ENCODE assay signal across 8 cellular contexts in genomic region chr6:95576218-95576617, GRCh38. TPM values are rescaled to one million over a fixed set of nuclear protein-coding genes. Genes with fewer than 3 reads are reported as not detected.
DNase-seq lines count a peak whose midpoint lies in the region; ATAC-seq lines count a peak whose summit lies in the region.

No MANE protein-coding gene starts in this region.

- H3K4me1 ChIP-seq in iPS-20b (ENCODE audit: insufficient read depth, low read length) (peaks cover 3% of the 10 kb centered on the region; the same call in 1 of the 2 replicates), thymus (ENCODE audit: control insufficient read depth, insufficient read depth, low read length) (peaks cover 2% of the 10 kb centered on the region)

- peak overlapping the region; percentile 98 for H3K4me3 ChIP-seq in iPS-20b (ENCODE audit: low read length)
- H3K4me3 ChIP-seq in thymus (ENCODE audit: low read length) = peak overlapping the region; percentile 83

- H3K27ac ChIP-seq in iPS-20b (ENCODE audit: low read length) = no peak overlapping the region
- H3K27ac ChIP-seq in thymus (ENCODE audit: low read depth) = no peak overlapping the region

- H3K4me3 Mint-ChIP-seq in activated CD8-positive, alpha-beta memory T cell treated with anti-CD3 and anti-CD28 coated beads, Interleukin-2, amount 10 ng/mL, durations not matched to agents 7 days and 5 days = peak overlapping the region; percentile 97
- H3K4me3 Mint-ChIP-seq in activated CD4-positive, alpha-beta memory T cell treated with anti-CD3 and anti-CD28 coated beads for 36 hours = peak overlapping the region; percentile 90

- POLR2A ChIA-PET in activated CD4-positive, alpha-beta memory T cell treated with anti-CD3 and anti-CD28 coated beads for 36 hours (lab: Charles Lee) = no interaction called here

- H3K9me3 ChIP-seq in iPS-20b (ENCODE audit: insufficient read depth, low read depth, low read length) (no peaks in the 10 kb centered on the region; the same call in 1 of the 2 replicates), thymus (ENCODE audit: control insufficient read depth) (no peaks in the 10 kb centered on the region)

- H3K27me3 ChIP-seq in iPS-20b (ENCODE audit: insufficient read depth, low read length) = no peaks in the 10 kb centered on the region
- no peaks in the 10 kb centered on the region for H3K27me3 ChIP-seq in thymus (ENCODE audit: control insufficient read depth, insufficient read depth)

- no peaks in the 10 kb centered on the region for H3K27me3 Mint-ChIP-seq in activated CD8-positive, alpha-beta memory T cell treated with anti-CD3 and anti-CD28 coated beads, Interleukin-2, amount 10 ng/mL, durations not matched to agents 7 days and 5 days
- no peaks in the 10 kb centered on the region for H3K27me3 Mint-ChIP-seq in activated CD4-positive, alpha-beta memory T cell treated with anti-CD3 and anti-CD28 coated beads for 36 hours

- 4% methylated on average over 4 of the region's 4 CpGs for WGBS in thymus

- H3K9ac ChIP-seq in iPS-20b (ENCODE audit: low read depth, low read length) = peak overlapping the region; percentile 90; the same call in 1 of the 2 replicates

- CTCF ChIA-PET in activated CD8-positive, alpha-beta memory T cell treated with anti-CD3 and anti-CD28 coated beads, Interleukin-2, amount 10 ng/mL, durations not matched to agents 7 days and 5 days (lab: Charles Lee) = no interaction called here
- CTCF ChIA-PET in activated CD4-positive, alpha-beta memory T cell treated with anti-CD3 and anti-CD28 coated beads for 36 hours (lab: Charles Lee) = no interaction called here

- ATAC-seq in activated CD8-positive, alpha-beta memory T cell treated with anti-CD3 and anti-CD28 coated beads, Interleukin-2, amount 10 ng/mL, durations not matched to agents 7 days and 5 days = no peak

- no peak for DNase-seq in activated CD8-positive, alpha-beta memory T cell treated with anti-CD3 and anti-CD28 coated beads, Interleukin-2, amount 10 ng/mL, durations not matched to agents 7 days and 5 days
- no peak for DNase-seq in activated CD8-positive, alpha-beta memory T cell treated with anti-CD3 and anti-CD28 coated beads for 24 hours
- DNase-seq in activated CD4-positive, alpha-beta memory T cell treated with anti-CD3 and anti-CD28 coated beads for 36 hours = no peak
- DNase-seq in HK-2 (ENCODE audit: unreplicated experiment) = no peak
- DNase-seq in AG08395 (ENCODE audit: low spot score) = no peak
- no peak for DNase-seq in NK-92 (lab: John Stamatoyannopoulos, UW; ENCODE audit: unreplicated experiment)

- peaks cover 12% of the 10 kb centered on the region for H3K36me3 Mint-ChIP-seq in activated CD8-positive, alpha-beta memory T cell treated with anti-CD3 and anti-CD28 coated beads, Interleukin-2, amount 10 ng/mL, durations not matched to agents 7 days and 5 days
- peaks cover 3% of the 10 kb centered on the region for H3K36me3 Mint-ChIP-seq in activated CD4-positive, alpha-beta memory T cell treated with anti-CD3 and anti-CD28 coated beads for 36 hours

- no peaks in the 10 kb centered on the region for H3K9me3 Mint-ChIP-seq in activated CD8-positive, alpha-beta memory T cell treated with anti-CD3 and anti-CD28 coated beads, Interleukin-2, amount 10 ng/mL, durations not matched to agents 7 days and 5 days (ENCODE audit: low read depth)
- H3K9me3 Mint-ChIP-seq in activated CD4-positive, alpha-beta memory T cell treated with anti-CD3 and anti-CD28 coated beads for 36 hours = no peaks in the 10 kb centered on the region

- H3K36me3 ChIP-seq in iPS-20b (ENCODE audit: insufficient read depth, low read depth, low read length) (no peaks in the 10 kb centered on the region), thymus (ENCODE audit: control insufficient read depth, insufficient read depth) (no peaks in the 10 kb centered on the region)

- intact Hi-C loops in activated CD4-positive, alpha-beta memory T cell treated with anti-CD3 and anti-CD28 coated beads for 36 hours (cut with micrococcal nuclease) = loop anchor here (5.0 to 10.0 kb wide), 2 partner anchors 1321 to 1349 kb away; partner anchors contain the start of genes KLHL32 and NDUFAF4

- H3K4me1 Mint-ChIP-seq in activated CD8-positive, alpha-beta memory T cell treated with anti-CD3 and anti-CD28 coated beads, Interleukin-2, amount 10 ng/mL, durations not matched to agents 7 days and 5 days = peaks cover 51% of the 10 kb centered on the region
- H3K4me1 Mint-ChIP-seq in activated CD4-positive, alpha-beta memory T cell treated with anti-CD3 and anti-CD28 coated beads for 36 hours (ENCODE audit: low read depth) = peaks cover 47% of the 10 kb centered on the region

- H3K27ac Mint-ChIP-seq in activated CD8-positive, alpha-beta memory T cell treated with anti-CD3 and anti-CD28 coated beads, Interleukin-2, amount 10 ng/mL, durations not matched to agents 7 days and 5 days = peak overlapping the region; percentile 98
- peak overlapping the region; percentile 96 for H3K27ac Mint-ChIP-seq in activated CD4-positive, alpha-beta memory T cell treated with anti-CD3 and anti-CD28 coated beads for 36 hours

RNA-seq across cellular contexts. Expression of gene MANEA, which starts 1.1 kb away (rescaled TPM):
- 10 to 100 TPM; 23.2 to 23.3 TPM for total RNA-seq in activated CD8-positive, alpha-beta memory T cell treated with anti-CD3 and anti-CD28 coated beads, Interleukin-2, amount 10 ng/mL, durations not matched to agents 7 days and 5 days
- 10 to 100 TPM; 16.3 to 18.7 TPM for total RNA-seq in activated CD4-positive, alpha-beta memory T cell treated with anti-CD3 and anti-CD28 coated beads for 36 hours
- polyA plus RNA-seq in thymus = 5.8 TPM
